Comparison of ENCODE assay signal across 8 cellular contexts in the genomic region with DNA sequence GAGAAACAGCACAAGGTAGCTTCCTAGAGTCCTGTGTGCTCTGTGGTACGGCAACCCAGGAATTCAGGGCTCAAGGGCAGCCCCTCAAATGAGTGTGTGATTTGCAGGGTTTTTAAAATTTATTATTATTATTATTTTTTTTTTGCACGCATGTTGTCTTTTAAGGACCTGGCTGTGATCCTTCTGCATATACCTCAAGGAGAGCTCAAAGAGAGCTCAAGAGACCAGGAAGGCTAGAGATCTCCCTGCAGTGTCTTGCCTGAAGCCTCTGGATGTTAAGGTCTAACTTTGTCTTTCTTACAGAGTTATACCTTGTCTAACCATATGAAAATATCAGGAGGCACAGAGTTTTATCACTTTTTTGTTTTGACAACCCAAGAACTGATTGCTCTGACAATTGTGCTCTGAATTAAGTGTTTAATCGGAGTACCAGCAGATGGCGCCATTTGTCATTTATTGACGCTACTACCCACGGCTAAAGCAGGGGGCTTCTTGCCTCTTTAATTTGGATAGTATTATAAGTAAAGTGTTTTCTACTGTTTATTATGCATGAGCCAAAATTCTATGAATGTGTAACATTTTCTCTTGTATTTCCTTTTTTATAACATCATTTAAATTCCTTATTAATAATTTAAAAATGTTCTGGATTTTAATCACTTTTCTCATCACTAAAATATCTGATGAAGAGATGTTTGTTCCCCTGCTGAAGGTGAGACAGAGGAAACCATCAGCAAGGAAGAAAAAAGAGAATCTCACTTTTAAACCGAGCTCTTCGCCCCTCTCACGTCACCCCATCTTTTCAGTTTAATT. TPM values are rescaled to one million over a fixed set of nuclear protein-coding genes. Genes with fewer than 3 reads are reported as not detected.
DNase-seq lines count a peak whose midpoint lies in the region; ATAC-seq, FAIRE-seq and TF ChIP-seq lines count a peak whose summit lies in the region.

No MANE protein-coding gene starts in this region.

- no peak overlapping the region for H3K9ac ChIP-seq in PC-3 (ENCODE audit: low read length)

- no peak overlapping the region for H3K4me3 Mint-ChIP-seq in activated T-cell treated with anti-CD3 and anti-CD28 coated beads, Interleukin-2, amount 50 U/mL, for 4 hours
- no peak overlapping the region for H3K4me3 Mint-ChIP-seq in osteocyte (ENCODE audit: unreplicated experiment)

- CTCF ChIA-PET in PC-3 (lab: Charles Lee): interaction anchor here (0.6 to 0.7 kb wide), 2 partner anchors 13 to 190 kb away, joined by 4 to 5 read pairs; no protein-coding TSS in a partner anchor

- peak; percentile 88 for FAIRE-seq in A204.1 (lab: Jason Lieb, UNC)

- no peaks in the 10 kb centered on the region for H3K79me2 ChIP-seq in PC-3 (ENCODE audit: low read length)

- H3K4me3 ChIP-seq in PC-3 (ENCODE audit: low read length): no peak overlapping the region
- no peak overlapping the region for H3K4me3 ChIP-seq in fibroblast of the aortic adventitia (ENCODE audit: low read depth, low read length)
- no peak overlapping the region for H3K4me3 ChIP-seq in upper lobe of left lung

- no peaks in the 10 kb centered on the region for H4K20me1 ChIP-seq in PC-3 (ENCODE audit: low read length)

- H3K27ac ChIP-seq in PC-3 (ENCODE audit: low read length) (no peak overlapping the region), upper lobe of left lung (no peak overlapping the region)

- H3K9me3 ChIP-seq in PC-3 (ENCODE audit: low read length) (no peaks in the 10 kb centered on the region), upper lobe of left lung (no peaks in the 10 kb centered on the region)

- no peak overlapping the region for H3K4me2 ChIP-seq in PC-3 (ENCODE audit: low read length)

- no peaks in the 10 kb centered on the region for H3F3A ChIP-seq in PC-3 (ENCODE audit: low read length, unreplicated experiment)

- TF ChIP-seq POLR2A in upper lobe of left lung (IDR thresholded peaks at IDR 0.05): no peak

- H3K4me1 Mint-ChIP-seq in activated T-cell treated with anti-CD3 and anti-CD28 coated beads, Interleukin-2, amount 50 U/mL, for 4 hours (ENCODE audit: low read depth): no peaks in the 10 kb centered on the region
- H3K4me1 Mint-ChIP-seq in osteocyte (ENCODE audit: unreplicated experiment): no peaks in the 10 kb centered on the region

- WGBS in upper lobe of left lung, 2 donors: 45 to 46% methylated on average over 9 of the region's 9 CpGs

- no peak overlapping the region for H2AFZ ChIP-seq in PC-3 (ENCODE audit: low read length)

- no peaks in the 10 kb centered on the region for H3K4me1 ChIP-seq in PC-3 (ENCODE audit: insufficient read depth, low read length)
- no peaks in the 10 kb centered on the region for H3K4me1 ChIP-seq in upper lobe of left lung

- BruUV-seq in PC-3 (replicated peaks; lab: Mats Ljungman, UMichigan): no TSS peak

- H3K27me3 ChIP-seq in PC-3 (ENCODE audit: low read length) (no peaks in the 10 kb centered on the region), upper lobe of left lung (no peaks in the 10 kb centered on the region)

- H3K27me3 Mint-ChIP-seq in activated T-cell treated with anti-CD3 and anti-CD28 coated beads, Interleukin-2, amount 50 U/mL, for 4 hours (ENCODE audit: low read depth): peaks cover 6% of the 10 kb centered on the region
- H3K27me3 Mint-ChIP-seq in osteocyte (ENCODE audit: unreplicated experiment): peaks cover 13% of the 10 kb centered on the region

- no peaks in the 10 kb centered on the region for H3K9me2 ChIP-seq in PC-3 (replicated peaks; ENCODE audit: low read length)

- no peak for TF ChIP-seq EP300 in upper lobe of left lung (IDR thresholded peaks at IDR 0.05)

- POLR2A ChIA-PET in PC-3 (lab: Charles Lee; ENCODE audit: unreplicated experiment): no interaction called here

- H3K36me3 Mint-ChIP-seq in activated T-cell treated with anti-CD3 and anti-CD28 coated beads, Interleukin-2, amount 50 U/mL, for 4 hours (ENCODE audit: insufficient read depth): no peaks in the 10 kb centered on the region
- H3K36me3 Mint-ChIP-seq in osteocyte (ENCODE audit: unreplicated experiment): no peaks in the 10 kb centered on the region

- DNase-seq in HuH-7.5 (ENCODE audit: low spot score) (peak; percentile 16), PC-3 (peak; percentile 75), fibroblast of the aortic adventitia (ENCODE audit: low read depth) (peak; percentile 73), osteocyte (ENCODE audit: extremely low spot score, unreplicated experiment) (no peak), upper lobe of left lung (peak in 1 of 2 donors; percentile 40)
- DNase-seq in activated T-cell treated with anti-CD3 and anti-CD28 coated beads, Interleukin-2, amount 50 U/mL, for 4 hours: peak; percentile 60

- TF ChIP-seq CTCF in PC-3 (conservative IDR thresholded peaks at IDR 0.05; ENCODE audit: low read depth, low read length): peak; percentile 91
- peak; percentile 65 for TF ChIP-seq CTCF in fibroblast of the aortic adventitia (IDR thresholded peaks at IDR 0.05; ENCODE audit: insufficient read depth, low read length)
- peak; percentile 88 for TF ChIP-seq CTCF in osteocyte (IDR thresholded peaks at IDR 0.05)
- TF ChIP-seq CTCF in upper lobe of left lung (IDR thresholded peaks at IDR 0.05): peak; percentile 58 to 82 (median 70)

- no peak overlapping the region for H3K27ac Mint-ChIP-seq in osteocyte (ENCODE audit: unreplicated experiment)

- H3K9me3 Mint-ChIP-seq in activated T-cell treated with anti-CD3 and anti-CD28 coated beads, Interleukin-2, amount 50 U/mL, for 4 hours: no peaks in the 10 kb centered on the region
- H3K9me3 Mint-ChIP-seq in osteocyte (ENCODE audit: unreplicated experiment): no peaks in the 10 kb centered on the region

- H3K36me3 ChIP-seq in PC-3 (ENCODE audit: low read depth, low read length) (no peaks in the 10 kb centered on the region), upper lobe of left lung (no peaks in the 10 kb centered on the region)

- ATAC-seq in GM18511 (IDR thresholded peaks at IDR 0.05; ENCODE audit: unreplicated experiment) (peak; percentile 75), PC-3 (peak; percentile 70), upper lobe of left lung (ENCODE audit: low FRiP score in 2 of 2) (peak in 1 of 2 donors; percentile 75)
- ATAC-seq in activated T-cell treated with anti-CD3 and anti-CD28 coated beads, Interleukin-2, amount 50 U/mL, for 4 hours: peak in 1 of 2 donors; percentile 37

- intact Hi-C loops in PC-3 (cut with micrococcal nuclease): loop anchor here (2.0 to 10.0 kb wide), 4 partner anchors 660 to 1009 kb away; no protein-coding TSS in a partner anchor

RNA-seq across cellular contexts. Expression of gene LMO4, which starts 35.8 kb away (rescaled TPM):
- total RNA-seq in PC-3 (2014; rRNA removed) (35.7 and 41.5 TPM in 2 replicates), fibroblast of the aortic adventitia (ENCODE audit: low replicate concordance) (10.2 and 47.1 TPM in 2 replicates), osteocyte (35.2 and 37.6 TPM in 2 replicates), upper lobe of left lung (10 to 100 TPM; 23.7 to 54.4 (median 42.4) TPM)
- 10 to 100 TPM; 10.0 to 19.8 (median 19.0) TPM for total RNA-seq in activated T-cell treated with anti-CD3 and anti-CD28 coated beads, Interleukin-2, amount 50 U/mL, for 4 hours
